8 cellular contexts compared by ENCODE assay signal in genomic region chr4:151031831-151032605, GRCh38. TPM values are rescaled to one million over a fixed set of nuclear protein-coding genes. Genes with fewer than 3 reads are reported as not detected.
DNase-seq lines count a peak whose midpoint lies in the region; ATAC-seq and TF ChIP-seq lines count a peak whose summit lies in the region.

No MANE protein-coding gene starts in this region.

- no peaks in the 10 kb centered on the region for H3K4me1 ChIP-seq in effector memory CD4-positive, alpha-beta T cell (ENCODE audit: control insufficient read depth, insufficient read depth, low read length, poor library complexity, severe bottlenecking)

- no peaks in the 10 kb centered on the region for H3K36me3 ChIP-seq in effector memory CD4-positive, alpha-beta T cell (ENCODE audit: control insufficient read depth, insufficient read depth, low read length)

- H3K36me3 Mint-ChIP-seq in Calu3 (ENCODE audit: insufficient read depth, unreplicated experiment): peaks cover 15% of the 10 kb centered on the region

- ATAC-seq in GM21526 (IDR thresholded peaks at IDR 0.05; ENCODE audit: low FRiP score, unreplicated experiment) (peak; percentile 57), GM19467 (IDR thresholded peaks at IDR 0.05; ENCODE audit: unreplicated experiment) (no peak), HG03521 (IDR thresholded peaks at IDR 0.05; ENCODE audit: unreplicated experiment) (no peak)

- H3K4me3 ChIP-seq in effector memory CD4-positive, alpha-beta T cell (ENCODE audit: insufficient read depth, low read depth, low read length, poor library complexity, severe bottlenecking): peak overlapping the region; percentile 22

- TF ChIP-seq CTCF in Calu3 (IDR thresholded peaks at IDR 0.05; ENCODE audit: unreplicated experiment): no peak

- peaks cover 31% of the 10 kb centered on the region for H3K4me1 Mint-ChIP-seq in Calu3 (ENCODE audit: low read depth, unreplicated experiment)

- H3K4me3 Mint-ChIP-seq in Calu3 (ENCODE audit: low read depth, unreplicated experiment): no peak overlapping the region

- BruUV-seq in Calu3 (replicated peaks; lab: Mats Ljungman, UMichigan): no TSS peak

- no peaks in the 10 kb centered on the region for H3K27me3 Mint-ChIP-seq in Calu3 (ENCODE audit: unreplicated experiment)

- peaks cover 3% of the 10 kb centered on the region for H3K27me3 ChIP-seq in effector memory CD4-positive, alpha-beta T cell (replicated peaks; ENCODE audit: control insufficient read depth, insufficient read depth, low read length, poor library complexity, severe bottlenecking)

- H3K9me3 ChIP-seq in effector memory CD4-positive, alpha-beta T cell (ENCODE audit: control insufficient read depth, low read length): no peaks in the 10 kb centered on the region

- no peaks in the 10 kb centered on the region for H3K9me3 Mint-ChIP-seq in Calu3 (ENCODE audit: low read depth, unreplicated experiment)

- H3K27ac ChIP-seq in effector memory CD4-positive, alpha-beta T cell (ENCODE audit: insufficient read depth, low read length, poor library complexity, severe bottlenecking): no peak overlapping the region

- intact Hi-C loops in Calu3 (cut with micrococcal nuclease; ENCODE audit: unreplicated experiment): no loop called here

- DNase-seq in Calu3: no peak
- DNase-seq in NCI-H226: peak; percentile 63
- DNase-seq in effector memory CD4-positive, alpha-beta T cell: no peak
- DNase-seq in DMS153 treated with DMSO at 0.1 percent for 48 hours (lab: John Stamatoyannopoulos, UW; ENCODE audit: unreplicated experiment): no peak
- DNase-seq in NCI-H1092 (lab: John Stamatoyannopoulos, UW): no peak

- CTCF ChIA-PET in Calu3 (lab: Charles Lee): no interaction called here

- peak overlapping the region; percentile 49 for H3K27ac Mint-ChIP-seq in Calu3 (ENCODE audit: unreplicated experiment)

RNA-seq across cellular contexts. Expression of gene LRBA, which starts 16.9 kb away (rescaled TPM):
- 42.7 and 49.0 TPM in 2 replicates for total RNA-seq in Calu3 (2022)
